In the genomic region with DNA sequence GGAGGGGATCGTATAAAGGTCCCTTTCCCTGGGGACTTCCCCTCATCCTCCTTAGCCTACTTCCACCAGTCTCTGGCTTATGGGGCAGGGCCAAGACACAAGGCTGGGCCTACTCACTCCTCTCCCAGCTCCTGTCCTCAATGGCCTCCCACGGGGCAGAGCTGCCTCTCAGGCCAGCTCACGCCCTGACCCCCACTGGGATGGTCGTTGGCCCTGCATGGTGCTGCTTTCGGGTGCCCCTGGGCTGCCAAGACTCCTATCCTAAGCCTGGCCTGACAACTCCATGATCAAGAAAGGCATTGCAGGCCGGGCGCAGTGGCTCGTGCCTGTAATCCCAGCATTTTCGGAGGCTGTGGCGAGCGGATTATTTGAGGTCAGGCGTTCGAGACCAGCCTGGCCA, we compare ENCODE assay signal across 24 cellular contexts. TPM values are rescaled to one million over a fixed set of nuclear protein-coding genes. Genes with fewer than 3 reads are reported as not detected.
DNase-seq lines count a peak whose midpoint lies in the region; ATAC-seq and TF ChIP-seq lines count a peak whose summit lies in the region.
"Had no signal": no experiment of that assay in that cellular context is flagged by ENCODE, and none has a peak within 500 bp of the region (broad histone marks: within the 10 kb centered on the region; RNA-seq: fewer than 3 reads in every experiment).

No MANE protein-coding gene starts in this region.

- intact Hi-C loops in left cardiac atrium (cut with DNase I) (no loop called here), heart left ventricle (cut with DNase I) (no loop called here), mammary epithelial cell (cut with micrococcal nuclease) (no loop called here)

- H3K9me3 ChIP-seq in heart left ventricle, result peaks cover 0 to 4% (median 0%) of the 10 kb centered on the region in 12 donors
- H3K9me3 ChIP-seq in mammary epithelial cell (replicated peaks; ENCODE audit: insufficient read depth, low read length), result no peaks in the 10 kb centered on the region
- no peaks in the 10 kb centered on the region for H3K9me3 ChIP-seq in osteoblast (ENCODE audit: low read depth, low read length)
- peaks cover 0 to 12% (median 0%) of the 10 kb centered on the region in 3 donors for H3K9me3 ChIP-seq in gastroesophageal sphincter
- H3K9me3 ChIP-seq: A549, HAP-1, MG63 had no signal

- H3K27me3 ChIP-seq in heart left ventricle, result peaks cover 0 to 31% (median 13%) of the 10 kb centered on the region in 9 donors
- peaks cover 39% of the 10 kb centered on the region for H3K27me3 ChIP-seq in H7 (ENCODE audit: control insufficient read depth, insufficient read depth, low read length)
- H3K27me3 ChIP-seq in mammary epithelial cell (ENCODE audit: insufficient read depth, low read length), result no peaks in the 10 kb centered on the region
- H3K27me3 ChIP-seq in osteoblast (ENCODE audit: insufficient read depth, low read length), result peaks cover 23% of the 10 kb centered on the region
- peaks cover 27% of the 10 kb centered on the region for H3K27me3 ChIP-seq in gastroesophageal sphincter
- H3K27me3 ChIP-seq: MG63 had no signal

- H3K36me3 ChIP-seq in heart left ventricle, result peaks cover 0 to 14% (median 0%) of the 10 kb centered on the region in 9 donors
- no peaks in the 10 kb centered on the region for H3K36me3 ChIP-seq in H7 (replicated peaks; ENCODE audit: control insufficient read depth, insufficient read depth, low read length)
- no peaks in the 10 kb centered on the region for H3K36me3 ChIP-seq in mammary epithelial cell (ENCODE audit: insufficient read depth, low read length)
- no peaks in the 10 kb centered on the region for H3K36me3 ChIP-seq in osteoblast (ENCODE audit: insufficient read depth, low read length)
- peaks cover 0 to 21% of the 10 kb centered on the region in 2 donors for H3K36me3 ChIP-seq in gastroesophageal sphincter
- H3K36me3 ChIP-seq: HAP-1, MG63 had no signal

- no peak for TF ChIP-seq EP300 in gastroesophageal sphincter (IDR thresholded peaks at IDR 0.05)

- dilution Hi-C loops in mammary epithelial cell (cut with HindIII; ENCODE audit: low sequenced_read_pairs), result no loop called here

- WGBS in heart left ventricle, 4 donors, result 87 to 90% (median 88%) methylated on average over 12 to 13 of the region's 13 CpGs
- WGBS in mammary epithelial cell (ENCODE audit: low coverage, missing lambda C conversion rate), result 79% methylated on average over 12 of the region's 13 CpGs
- 95% methylated on average over 4 of the region's 13 CpGs; no CpG with 5 or more reads in 1 of the 2 donors for WGBS in gastroesophageal sphincter (ENCODE audit: low coverage in 1 of 2), 2 donors

- H3K9ac ChIP-seq in mammary epithelial cell (ENCODE audit: insufficient read depth, low read length), result no peak overlapping the region

- CTCF ChIA-PET in mammary epithelial cell (lab: Charles Lee; ENCODE audit: low non-redundant PET), result no interaction called here

- H4K20me1 ChIP-seq in mammary epithelial cell (ENCODE audit: insufficient read depth, low read length) (no peaks in the 10 kb centered on the region), osteoblast (ENCODE audit: insufficient read depth, low read length) (no peaks in the 10 kb centered on the region)

- TF ChIP-seq POLR2A in heart left ventricle (IDR thresholded peaks at IDR 0.05) (no peak), gastroesophageal sphincter (IDR thresholded peaks at IDR 0.05) (no peak)

- DNase-seq in left cardiac atrium (peak; percentile 3), heart left ventricle (no peak), H7 (peak; percentile 46), mammary epithelial cell (no peak), osteoblast (ENCODE audit: insufficient read length, low spot score, missing footprints) (peak; percentile 13), SKM-1 (lab: John Stamatoyannopoulos, UW; ENCODE audit: unreplicated experiment) (no peak), SW 1271 (lab: John Stamatoyannopoulos, UW) (no peak)
- DNase-seq: Calu3, DMS153, DND-41, KBM-7, MG63, NCI-H2029, NCI-H446, NCI-H524 treated with DMSO at 0.1 percent for 48 hours, NCI-H774, PC-9, RPMI8226, SIG-M5 had no signal

- no peak overlapping the region for H3K4me2 ChIP-seq in mammary epithelial cell (ENCODE audit: insufficient read depth, low read depth, low read length)
- no peak overlapping the region for H3K4me2 ChIP-seq in osteoblast (ENCODE audit: insufficient read depth, low read length)
- H3K4me2 ChIP-seq: A549, GM23338, PC-9 had no signal

- H3K79me2 ChIP-seq in mammary epithelial cell (ENCODE audit: insufficient read depth, low read length) (no peaks in the 10 kb centered on the region), osteoblast (ENCODE audit: insufficient read depth, low read length) (no peaks in the 10 kb centered on the region)

- no peak for ATAC-seq in left cardiac atrium
- no peak for ATAC-seq in heart left ventricle
- ATAC-seq in gastroesophageal sphincter, result no peak
- ATAC-seq: A549, GM23338 had no signal

- H2AFZ ChIP-seq in mammary epithelial cell (ENCODE audit: low read depth, low read length), result no peak overlapping the region
- H2AFZ ChIP-seq in osteoblast (ENCODE audit: low read length), result no peak overlapping the region
- H2AFZ ChIP-seq: GM23338, PC-9 had no signal

- in situ Hi-C loops in mammary epithelial cell (cut with MboI; ENCODE audit: low sequenced_read_pairs in 2 of 2), result no loop called here

- H3K4me3 ChIP-seq in heart left ventricle (no peak overlapping the region), H7 (ENCODE audit: insufficient read depth, low read depth, low read length) (no peak overlapping the region), mammary epithelial cell (replicated peaks in 1 of 3; ENCODE audit: insufficient read depth in 1 of 3, low read depth in 2 of 3, low read length in 3 of 3) (no peak overlapping the region), osteoblast (ENCODE audit: insufficient read depth, low read length) (no peak overlapping the region), gastroesophageal sphincter (no peak overlapping the region)
- H3K4me3 ChIP-seq: A549, GM23338, HAP-1, MG63, PC-9, SK-N-MC had no signal

- BruUV-seq in mammary epithelial cell (replicated peaks; lab: Mats Ljungman, UMichigan), result TSS peak; percentile 21

- H3K4me1 ChIP-seq in heart left ventricle (peaks cover 0 to 18% (median 1%) of the 10 kb centered on the region in 12 donors), mammary epithelial cell (ENCODE audit: insufficient read depth, low read length) (peaks cover 6% of the 10 kb centered on the region), osteoblast (ENCODE audit: insufficient read depth, low read length) (no peaks in the 10 kb centered on the region), gastroesophageal sphincter (peaks cover 0 to 19% (median under 1%) of the 10 kb centered on the region in 3 donors)
- H3K4me1 ChIP-seq: A549, HAP-1 had no signal

- TF ChIP-seq CTCF in heart left ventricle (IDR thresholded peaks at IDR 0.05) (no peak), mammary epithelial cell (conservative IDR thresholded peaks at IDR 0.05 in 1 of 2, IDR thresholded peaks at IDR 0.05 in 1 of 2; ENCODE audit: extremely low read depth in 1 of 2, insufficient read depth in 1 of 2, low read depth in 1 of 2, low read length in 2 of 2) (no peak), osteoblast (IDR thresholded peaks at IDR 0.05; ENCODE audit: extremely low read depth, low read depth, low read length) (no peak), gastroesophageal sphincter (IDR thresholded peaks at IDR 0.05) (no peak)

- no peak overlapping the region for H3K27ac ChIP-seq in heart left ventricle
- no peak overlapping the region for H3K27ac ChIP-seq in mammary epithelial cell (ENCODE audit: insufficient read depth, low read depth, low read length)
- no peak overlapping the region for H3K27ac ChIP-seq in osteoblast (ENCODE audit: low read depth, low read length)
- no peak overlapping the region for H3K27ac ChIP-seq in gastroesophageal sphincter
- H3K27ac ChIP-seq: A549, PC-9, SK-N-MC had no signal

RNA-seq across cellular contexts. Expression of a gene that starts 6.2 kb away (rescaled TPM):
- total RNA-seq in left cardiac atrium (1 to 10 TPM; 4.7 to 7.2 TPM), heart left ventricle (1 to 10 TPM; 3.6 to 9.9 (median 5.7) TPM), mammary epithelial cell (10 to 100 TPM; 13.3 to 14.8 TPM), osteoblast (9.4 and 14.1 TPM in 2 replicates), gastroesophageal sphincter (10 to 100 TPM in 2 of 4 donors, 1 to 10 TPM in 2; 6.6 to 45.8 (median 11.0) TPM)
- polyA plus RNA-seq in heart left ventricle (1 to 10 TPM; 5.7 to 6.2 TPM), mammary epithelial cell (4.6 TPM)
- 6.4 and 9.1 TPM in 2 replicates for total RNA-seq in H7 (2014; rRNA removed; shearing (Covaris generic))
- 5.6 TPM for polyA minus RNA-seq in mammary epithelial cell

RNA-seq across cellular contexts. Expression of a gene that starts 18.3 kb away (rescaled TPM):
- total RNA-seq in left cardiac atrium (1 to 10 TPM; 2.1 to 4.7 TPM), heart left ventricle (1 to 10 TPM in 8 of 9 donors, under 1 TPM in 1; 0.97 to 3.8 (median 2.3) TPM), mammary epithelial cell (1 to 10 TPM; 3.0 to 3.5 TPM), osteoblast (5.9 and 6.5 TPM in 2 replicates), gastroesophageal sphincter (1 to 10 TPM; 2.8 to 3.6 (median 3.4) TPM)
- polyA plus RNA-seq in heart left ventricle (1 to 10 TPM in 1 of 2 donors, under 1 TPM in 1; 0.99 to 3.5 TPM), mammary epithelial cell (4.0 TPM)
- total RNA-seq in H7 (2014; rRNA removed; shearing (Covaris generic)), result 16.2 and 21.0 TPM in 2 replicates
- polyA minus RNA-seq in mammary epithelial cell, result 2.0 TPM

Comparison
In these comparisons a context has a peak if more than half of its experiments do, and no peak if none do; other contexts are left out.
1. DNase-seq: peak in left cardiac atrium (single experiment), H7 (single experiment) and osteoblast (single experiment); none in heart left ventricle (0 of 5), mammary epithelial cell (single experiment), SKM-1 (single experiment) and SW 1271 (0 of 2).